Comparison of ENCODE assay signal across 18 cellular contexts in the genomic region with DNA sequence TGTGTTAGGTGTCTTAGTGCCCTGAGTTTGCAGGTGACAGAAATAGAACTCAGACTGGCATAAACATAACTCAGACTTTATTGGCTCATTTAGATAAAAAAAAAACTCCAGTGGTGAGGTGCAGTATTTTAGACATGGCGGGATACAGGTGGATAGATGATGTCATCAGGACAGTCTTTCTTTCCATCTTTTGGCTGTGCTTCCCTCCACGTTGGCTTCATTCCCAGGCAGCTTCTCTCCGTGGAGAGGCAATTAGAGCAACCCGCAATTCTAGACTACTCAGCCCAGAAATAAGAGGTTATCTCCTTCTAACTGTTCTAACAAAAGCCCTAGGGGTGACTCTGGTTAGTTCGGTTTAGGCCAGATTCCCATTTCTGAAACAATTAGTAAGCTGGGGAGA. TPM values are rescaled to one million over a fixed set of nuclear protein-coding genes. Genes with fewer than 3 reads are reported as not detected.
DNase-seq lines count a peak whose midpoint lies in the region; ATAC-seq and TF ChIP-seq lines count a peak whose summit lies in the region.
"Had no signal": no experiment of that assay in that cellular context is flagged by ENCODE, and none has a peak within 500 bp of the region (broad histone marks: within the 10 kb centered on the region; RNA-seq: fewer than 3 reads in every experiment).

No MANE protein-coding gene starts in this region.

- no peak overlapping the region for H3K4me3 Mint-ChIP-seq in chondrocyte (ENCODE audit: unreplicated experiment)
- H3K4me3 Mint-ChIP-seq: activated T-helper 1 cell treated with anti-CD3 and anti-CD28 coated beads, Interleukin-12 subunit alpha, Interleukin-12 subunit beta, Interleukin-2, Interleukin-4 antibody, amounts not matched to agents 30 ng/mL and 10 ng/mL and 1 ng/mL, durations not matched to agents 14 hours and 24 hours and 36 hours; CD4-positive, alpha-beta memory T cell; neural crest cell had no signal

- H3K27me3 ChIP-seq in right atrium auricular region: no peaks in the 10 kb centered on the region
- no peaks in the 10 kb centered on the region for H3K27me3 ChIP-seq in left lung
- H3K27me3 ChIP-seq: heart left ventricle, vagina had no signal

- peaks cover 0 to 17% of the 10 kb centered on the region in 2 donors for H3K4me1 ChIP-seq in right atrium auricular region
- H3K4me1 ChIP-seq in left lung: no peaks in the 10 kb centered on the region

- H3K4me3 ChIP-seq in right atrium auricular region (no peak overlapping the region), lower leg skin (ENCODE audit: low read depth, poor library complexity, severe bottlenecking) (no peak overlapping the region), left lung (no peak overlapping the region)
- H3K4me3 ChIP-seq: GM12878, heart left ventricle, PC-9, vagina had no signal

- TF ChIP-seq POLR2A in lower leg skin (IDR thresholded peaks at IDR 0.05): no peak

- H3K27ac ChIP-seq in right atrium auricular region (no peak overlapping the region), left lung (no peak overlapping the region)
- H3K27ac ChIP-seq: PC-9, vagina, WERI-Rb-1 had no signal

- WGBS in lower leg skin, 2 donors: 35 to 39% methylated on average over 5 of the region's 5 CpGs

- ATAC-seq in left ventricle myocardium superior: peak; percentile 47
- ATAC-seq in sciatic nerve: no peak
- ATAC-seq in left lung: no peak
- ATAC-seq: GM12878 had no signal

- H3K36me3 Mint-ChIP-seq in chondrocyte (ENCODE audit: low read depth): no peaks in the 10 kb centered on the region
- H3K36me3 Mint-ChIP-seq: CD4-positive, alpha-beta memory T cell had no signal

- DNase-seq in left ventricle myocardium superior (no peak), right atrium auricular region (ENCODE audit: low spot score) (no peak), NCI-H2107 treated with DMSO at 0.1 percent for 48 hours (lab: John Stamatoyannopoulos, UW; ENCODE audit: unreplicated experiment) (peak; percentile 94), RPMI7951 (ENCODE audit: low read depth) (peak; percentile 90), lower leg skin (ENCODE audit: low spot score in 2 of 2) (no peak), sciatic nerve (ENCODE audit: low spot score) (no peak), chondrocyte (ENCODE audit: low spot score) (no peak), left lung (no peak)
- DNase-seq: CD4-positive, alpha-beta memory T cell; heart left ventricle; NCI-H524 treated with DMSO at 0.1 percent for 48 hours; PC-9; stimulated activated CD4-positive, alpha-beta T cell treated with anti-CD3 and anti-CD28 coated beads, Interleukin-15, amount 100 ng/mL, for 24 hours; WERI-Rb-1 had no signal

- peaks cover 7% of the 10 kb centered on the region for H3K9me3 Mint-ChIP-seq in chondrocyte (ENCODE audit: low read depth)
- H3K9me3 Mint-ChIP-seq: activated T-helper 1 cell treated with anti-CD3 and anti-CD28 coated beads, Interleukin-12 subunit alpha, Interleukin-12 subunit beta, Interleukin-2, Interleukin-4 antibody, amounts not matched to agents 30 ng/mL and 10 ng/mL and 1 ng/mL, durations not matched to agents 14 hours and 24 hours and 36 hours had no signal

- no peaks in the 10 kb centered on the region for H3K36me3 ChIP-seq in right atrium auricular region
- H3K36me3 ChIP-seq in left lung: no peaks in the 10 kb centered on the region
- H3K36me3 ChIP-seq: heart left ventricle, vagina, WERI-Rb-1 had no signal

- H3K4me1 Mint-ChIP-seq in chondrocyte (ENCODE audit: low read depth): no peaks in the 10 kb centered on the region
- H3K4me1 Mint-ChIP-seq: CD4-positive, alpha-beta memory T cell had no signal

- no peak overlapping the region for H3K27ac Mint-ChIP-seq in chondrocyte (ENCODE audit: unreplicated experiment)
- H3K27ac Mint-ChIP-seq: activated T-helper 1 cell treated with anti-CD3 and anti-CD28 coated beads, Interleukin-12 subunit alpha, Interleukin-12 subunit beta, Interleukin-2, Interleukin-4 antibody, amounts not matched to agents 30 ng/mL and 10 ng/mL and 1 ng/mL, durations not matched to agents 14 hours and 24 hours and 36 hours; CD4-positive, alpha-beta memory T cell had no signal

- TF ChIP-seq CTCF in right atrium auricular region (IDR thresholded peaks at IDR 0.05): no peak
- TF ChIP-seq CTCF in lower leg skin (IDR thresholded peaks at IDR 0.05): no peak
- TF ChIP-seq CTCF in chondrocyte (IDR thresholded peaks at IDR 0.05): no peak
- no peak for TF ChIP-seq CTCF in left lung (IDR thresholded peaks at IDR 0.05)

- H3K9me3 ChIP-seq in right atrium auricular region: no peaks in the 10 kb centered on the region
- no peaks in the 10 kb centered on the region for H3K9me3 ChIP-seq in left lung
- H3K9me3 ChIP-seq: heart left ventricle, vagina had no signal

- peaks cover 1% of the 10 kb centered on the region for H3K27me3 Mint-ChIP-seq in chondrocyte (ENCODE audit: low read depth)
- H3K27me3 Mint-ChIP-seq: CD4-positive, alpha-beta memory T cell had no signal

- intact Hi-C loops in left ventricle myocardium superior (cut with micrococcal nuclease) (no loop called here), lower leg skin (cut with DNase I; ENCODE audit: low total_unique reads) (no loop called here), sciatic nerve (cut with DNase I) (no loop called here), left lung (cut with DNase I) (no loop called here)

RNA-seq across cellular contexts. Expression of a gene that starts 40.5 kb away (rescaled TPM):
- total RNA-seq in left ventricle myocardium superior (244 TPM), right atrium auricular region (100 to 1,000 TPM; 225 to 229 TPM), lower leg skin (1 to 10 TPM; 1.7 to 7.1 (median 3.8) TPM), sciatic nerve (84.7 TPM), chondrocyte (3.4 to 6.0 TPM (median 3.9 TPM) in 3 replicates), left lung (1 to 10 TPM; 1.7 to 4.5 TPM)
- total RNA-seq in RPMI7951 (2014; rRNA removed; shearing (Covaris generic)): 69.3 and 75.7 TPM in 2 replicates
- total RNA-seq: activated T-helper 1 cell treated with anti-CD3 and anti-CD28 coated beads, Interleukin-12 subunit alpha, Interleukin-12 subunit beta, Interleukin-2, Interleukin-4 antibody, amounts not matched to agents 30 ng/mL and 10 ng/mL and 1 ng/mL, durations not matched to agents 14 hours and 24 hours and 36 hours had no signal

Comparison
In these comparisons a context has a peak if more than half of its experiments do, and no peak if none do; other contexts are left out.
1. DNase-seq: peak in NCI-H2107 treated with DMSO at 0.1 percent for 48 hours (single experiment) and RPMI7951 (single experiment); none in left ventricle myocardium superior (single experiment), right atrium auricular region (single experiment), lower leg skin (0 of 2), sciatic nerve (single experiment), chondrocyte (single experiment) and left lung (0 of 2).